ENCODE assay signal across 1 cellular context in the genomic region with DNA sequence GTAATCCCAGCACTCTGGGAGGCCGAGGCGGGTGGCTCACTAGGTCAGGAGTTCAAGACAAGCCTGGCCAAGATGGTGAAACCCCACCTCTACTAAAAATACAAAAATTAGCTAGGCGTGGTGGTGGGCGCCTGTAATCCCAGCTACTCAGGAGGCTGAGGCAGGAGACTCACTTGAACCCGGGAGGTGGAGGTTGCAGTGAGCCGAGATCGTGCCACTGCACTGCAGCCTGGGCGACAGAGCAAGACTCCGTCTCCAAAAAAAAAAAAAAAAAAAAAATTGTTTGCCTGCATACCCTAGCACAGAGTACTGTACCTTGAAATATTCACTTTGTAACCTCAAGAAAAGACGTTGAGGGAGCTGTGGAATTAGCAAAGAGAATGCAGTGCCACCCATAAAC.
TF ChIP-seq lines count a peak whose summit lies in the region.
"Not testable (repeated sequence)": the region's sequence is repeated elsewhere in the genome, so short reads cannot be mapped to it uniquely, and the experiment has no call there.

No MANE protein-coding gene starts in this region.

TF ChIP-seq in HepG2, 621 proteins besides CTCF, POLR2A, EP300 and RAD21:
- peak; percentile 7; the same call in 1 of the 2 replicates for TF ChIP-seq ERF (CRISPR knock-in tag; IDR thresholded peaks at IDR 0.05)
- TF ChIP-seq ZNF441 (CRISPR knock-in tag; IDR thresholded peaks at IDR 0.05; ENCODE audit: borderline replicate concordance), result peak; percentile 56; the same call in 1 of the 2 replicates
- peak; percentile 66; the same call in 1 of the 2 replicates for TF ChIP-seq ZBTB38 (CRISPR knock-in tag; IDR thresholded peaks at IDR 0.05)
- peak; percentile 62; the same call in 1 of the 2 replicates for TF ChIP-seq ZNF121 (CRISPR knock-in tag; IDR thresholded peaks at IDR 0.05)
- peak; percentile 14 for TF ChIP-seq AGO1 (IDR thresholded peaks at IDR 0.05; ENCODE audit: low read depth, low read length, poor library complexity, severe bottlenecking)
- TF ChIP-seq, protein P1, sequence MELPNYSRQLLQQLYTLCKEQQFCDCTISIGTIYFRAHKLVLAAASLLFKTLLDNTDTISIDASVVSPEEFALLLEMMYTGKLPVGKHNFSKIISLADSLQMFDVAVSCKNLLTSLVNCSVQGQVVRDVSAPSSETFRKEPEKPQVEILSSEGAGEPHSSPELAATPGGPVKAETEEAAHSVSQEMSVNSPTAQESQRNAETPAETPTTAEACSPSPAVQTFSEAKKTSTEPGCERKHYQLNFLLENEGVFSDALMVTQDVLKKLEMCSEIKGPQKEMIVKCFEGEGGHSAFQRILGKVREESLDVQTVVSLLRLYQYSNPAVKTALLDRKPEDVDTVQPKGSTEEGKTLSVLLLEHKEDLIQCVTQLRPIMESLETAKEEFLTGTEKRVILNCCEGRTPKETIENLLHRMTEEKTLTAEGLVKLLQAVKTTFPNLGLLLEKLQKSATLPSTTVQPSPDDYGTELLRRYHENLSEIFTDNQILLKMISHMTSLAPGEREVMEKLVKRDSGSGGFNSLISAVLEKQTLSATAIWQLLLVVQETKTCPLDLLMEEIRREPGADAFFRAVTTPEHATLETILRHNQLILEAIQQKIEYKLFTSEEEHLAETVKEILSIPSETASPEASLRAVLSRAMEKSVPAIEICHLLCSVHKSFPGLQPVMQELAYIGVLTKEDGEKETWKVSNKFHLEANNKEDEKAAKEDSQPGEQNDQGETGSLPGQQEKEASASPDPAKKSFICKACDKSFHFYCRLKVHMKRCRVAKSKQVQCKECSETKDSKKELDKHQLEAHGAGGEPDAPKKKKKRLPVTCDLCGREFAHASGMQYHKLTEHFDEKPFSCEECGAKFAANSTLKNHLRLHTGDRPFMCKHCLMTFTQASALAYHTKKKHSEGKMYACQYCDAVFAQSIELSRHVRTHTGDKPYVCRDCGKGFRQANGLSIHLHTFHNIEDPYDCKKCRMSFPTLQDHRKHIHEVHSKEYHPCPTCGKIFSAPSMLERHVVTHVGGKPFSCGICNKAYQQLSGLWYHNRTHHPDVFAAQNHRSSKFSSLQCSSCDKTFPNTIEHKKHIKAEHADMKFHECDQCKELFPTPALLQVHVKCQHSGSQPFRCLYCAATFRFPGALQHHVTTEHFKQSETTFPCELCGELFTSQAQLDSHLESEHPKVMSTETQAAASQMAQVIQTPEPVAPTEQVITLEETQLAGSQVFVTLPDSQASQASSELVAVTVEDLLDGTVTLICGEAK (IDR thresholded peaks at IDR 0.05), result not testable (repeated sequence)
- TF ChIP-seq, protein P1 (CRISPR knock-in tag; IDR thresholded peaks at IDR 0.05), result 0 out of 2 replicates have a peak, but pooled peaks have one; percentile 37
